Comparison of ENCODE assay signal across 15 cellular contexts in genomic region chr5:157944938-157945337, GRCh38.
DNase-seq lines count a peak whose midpoint lies in the region; ATAC-seq, FAIRE-seq and TF ChIP-seq lines count a peak whose summit lies in the region.
"Had no signal": no experiment of that assay in that cellular context is flagged by ENCODE, and none has a peak within 500 bp of the region (broad histone marks: within the 10 kb centered on the region; RNA-seq: fewer than 3 reads in every experiment).

No MANE protein-coding gene starts in this region.

- CTCF ChIA-PET in CD8-positive, alpha-beta T cell (lab: Charles Lee), result interaction anchor here (1.0 kb wide), 1 partner anchor 128 kb away, joined by 5 read pairs; no protein-coding TSS in a partner anchor
- CTCF ChIA-PET in HEK293 (lab: Yijun Ruan, JAX), result no interaction called here
- CTCF ChIA-PET in K562 (lab: Yijun Ruan, JAX; ENCODE audit: low intra/inter-chr PET ratio), result no interaction called here

- H3K79me2 ChIP-seq in K562 (ENCODE audit: control insufficient read depth, insufficient read depth, low read length), result no peaks in the 10 kb centered on the region
- H3K79me2 ChIP-seq in neural progenitor cell (ENCODE audit: low read depth), result no peaks in the 10 kb centered on the region

- no peak overlapping the region for H3K27ac ChIP-seq in CD8-positive, alpha-beta T cell (ENCODE audit: low read depth, low read length)
- no peak overlapping the region for H3K27ac ChIP-seq in HEK293 (ENCODE audit: extremely low read depth, low read depth, low read length)
- H3K27ac ChIP-seq in K562 (ENCODE audit: extremely low read depth, low read depth, low read length), result no peak overlapping the region
- H3K27ac ChIP-seq in neural progenitor cell, result no peak overlapping the region
- H3K27ac ChIP-seq in left lung, result no peak overlapping the region
- H3K27ac ChIP-seq: A549, BLaER1 had no signal

- no peak for TF ChIP-seq CTCF in CD8-positive, alpha-beta T cell (IDR thresholded peaks at IDR 0.05)
- TF ChIP-seq CTCF in HEK293 (tag by site-specific recombination; IDR thresholded peaks at IDR 0.05) (no peak), K562 (IDR thresholded peaks at IDR 0.05 in 2 of 3, conservative IDR thresholded peaks at IDR 0.05 in 1 of 3; ENCODE audit: insufficient read depth in 2 of 3, low read depth in 1 of 3, low read length in 3 of 3) (no peak), neural progenitor cell (IDR thresholded peaks at IDR 0.05) (no peak), left lung (IDR thresholded peaks at IDR 0.05) (no peak)

- intact Hi-C loops in CD8-positive, alpha-beta T cell (cut with DNase I, micrococcal nuclease), result no loop called here
- intact Hi-C loops in K562 (cut with micrococcal nuclease) (no loop called here), left lung (cut with DNase I) (no loop called here)

- H3F3A ChIP-seq in neural progenitor cell (ENCODE audit: low read depth), result no peaks in the 10 kb centered on the region

- no peak overlapping the region for H3K9ac ChIP-seq in K562 (ENCODE audit: insufficient read depth in 1 of 2, low read depth in 2 of 2, low read length in 2 of 2)
- no peak overlapping the region for H3K9ac ChIP-seq in neural progenitor cell
- H3K9ac ChIP-seq: BLaER1 had no signal

- POLR2A ChIA-PET in CD8-positive, alpha-beta T cell (lab: Charles Lee), result no interaction called here
- POLR2A ChIA-PET in HEK293 (lab: Yijun Ruan, JAX), result no interaction called here
- POLR2A ChIA-PET in K562 (lab: Yijun Ruan, JAX), result interaction anchor here (0.9 kb wide), 1 partner anchor 13 kb away, joined by 3 read pairs; no protein-coding TSS in a partner anchor

- DNase-seq in CD8-positive, alpha-beta T cell, result no peak
- DNase-seq in K562 (ENCODE audit: extremely low read depth in 1 of 4, low spot score in 3 of 4), result no peak
- no peak for DNase-seq in neural progenitor cell (ENCODE audit: low spot score)
- DNase-seq in left lung, result no peak
- no peak for DNase-seq in DMS79 (lab: John Stamatoyannopoulos, UW)
- no peak for DNase-seq in stimulated activated naive CD4-positive, alpha-beta T cell treated with Interleukin-2 at 50 U/mL for 16 hours (lab: John Stamatoyannopoulos, UW)
- DNase-seq: EL, GOT3, HCEC 1CT had no signal

- H3K4me3 ChIP-seq in CD8-positive, alpha-beta T cell (ENCODE audit: low read depth, low read length), result no peak overlapping the region
- H3K4me3 ChIP-seq in HEK293 (ENCODE audit: low read depth, low read length), result no peak overlapping the region
- no peak overlapping the region for H3K4me3 ChIP-seq in K562
- H3K4me3 ChIP-seq in neural progenitor cell, result no peak overlapping the region
- no peak overlapping the region for H3K4me3 ChIP-seq in left lung
- H3K4me3 ChIP-seq: A549, BLaER1 had no signal

- H2AFZ ChIP-seq in K562 (ENCODE audit: low read depth, low read length) (no peak overlapping the region), neural progenitor cell (replicated peaks) (no peak overlapping the region)

- H3K4me2 ChIP-seq in K562 (ENCODE audit: insufficient read depth, low read length) (no peak overlapping the region), neural progenitor cell (no peak overlapping the region)
- H3K4me2 ChIP-seq: A549, BLaER1 had no signal

- no peaks in the 10 kb centered on the region for H3K4me1 ChIP-seq in CD8-positive, alpha-beta T cell (ENCODE audit: insufficient read depth, low read length)
- H3K4me1 ChIP-seq in HEK293 (ENCODE audit: control insufficient read depth, insufficient read depth, low read length) (no peaks in the 10 kb centered on the region; the same call in 1 of the 2 replicates), K562 (replicated peaks in 1 of 2; ENCODE audit: control insufficient read depth in 2 of 2, insufficient read depth in 2 of 2, low read length in 2 of 2) (no peaks in the 10 kb centered on the region; a peak in 3 of 5 replicates), neural progenitor cell (peaks cover 3% of the 10 kb centered on the region), left lung (peaks cover 0 to 5% of the 10 kb centered on the region in 2 donors)
- H3K4me1 ChIP-seq: BLaER1 had no signal

- no peak overlapping the region for H3K4me3 Mint-ChIP-seq in CD8-positive, alpha-beta T cell
- H3K4me3 Mint-ChIP-seq in neural progenitor cell, result no peak overlapping the region

- no peaks in the 10 kb centered on the region for H3K27me3 ChIP-seq in CD8-positive, alpha-beta T cell (ENCODE audit: insufficient read depth, low read length)
- peaks cover 0 to 5% of the 10 kb centered on the region in 2 experiments; a peak in 3 of 5 replicates for H3K27me3 ChIP-seq in K562 (ENCODE audit: control insufficient read depth in 2 of 2, insufficient read depth in 2 of 2, low read length in 2 of 2)
- no peaks in the 10 kb centered on the region for H3K27me3 ChIP-seq in neural progenitor cell
- no peaks in the 10 kb centered on the region for H3K27me3 ChIP-seq in left lung
- H3K27me3 ChIP-seq: BLaER1 had no signal

- H3K4me1 Mint-ChIP-seq in CD8-positive, alpha-beta T cell (ENCODE audit: low read depth), result peaks cover 5% of the 10 kb centered on the region
- H3K4me1 Mint-ChIP-seq in neural progenitor cell, result peaks cover 9% of the 10 kb centered on the region

- in situ Hi-C loops in K562 (cut with MboI), result no loop called here

- no peak for TF ChIP-seq RAD21 in K562 (CRISPR knock-in tag; conservative IDR thresholded peaks at IDR 0.05 in 1 of 2, IDR thresholded peaks at IDR 0.05 in 1 of 2)

- H4K20me1 ChIP-seq in K562 (replicated peaks; ENCODE audit: control insufficient read depth, insufficient read depth, low read length) (no peaks in the 10 kb centered on the region), neural progenitor cell (ENCODE audit: low read depth) (no peaks in the 10 kb centered on the region)
- H4K20me1 ChIP-seq: BLaER1 had no signal

- no peaks in the 10 kb centered on the region for H3K9me1 ChIP-seq in K562 (ENCODE audit: control insufficient read depth, insufficient read depth, low read length)

- no peaks in the 10 kb centered on the region for H3K36me3 ChIP-seq in CD8-positive, alpha-beta T cell (ENCODE audit: insufficient read depth, low read length)
- no peaks in the 10 kb centered on the region for H3K36me3 ChIP-seq in HEK293 (ENCODE audit: control insufficient read depth in 2 of 2, insufficient read depth in 1 of 2, low read length in 2 of 2)
- H3K36me3 ChIP-seq in K562 (ENCODE audit: control insufficient read depth, insufficient read depth, low read length), result no peaks in the 10 kb centered on the region
- H3K36me3 ChIP-seq in neural progenitor cell, result no peaks in the 10 kb centered on the region
- no peaks in the 10 kb centered on the region for H3K36me3 ChIP-seq in left lung
- H3K36me3 ChIP-seq: BLaER1 had no signal

- no peaks in the 10 kb centered on the region for H3K36me3 Mint-ChIP-seq in CD8-positive, alpha-beta T cell
- H3K36me3 Mint-ChIP-seq in neural progenitor cell, result no peaks in the 10 kb centered on the region

- no peak for TF ChIP-seq EP300 in K562 (IDR thresholded peaks at IDR 0.05; ENCODE audit: low read length)

- no peak for ATAC-seq in CD8-positive, alpha-beta T cell
- ATAC-seq in K562, result no peak
- ATAC-seq in left lung, result no peak
- ATAC-seq: A549 had no signal

- WGBS in K562 (ENCODE audit: insufficient coverage, low coverage, missing lambda C conversion rate), result 52% methylated on average over 6 of the region's 6 CpGs

- no peaks in the 10 kb centered on the region for H3K9me3 ChIP-seq in CD8-positive, alpha-beta T cell (ENCODE audit: low read length)
- H3K9me3 ChIP-seq in HEK293 (ENCODE audit: control insufficient read depth, insufficient read depth, low read depth, low read length), result no peaks in the 10 kb centered on the region
- H3K9me3 ChIP-seq in K562 (replicated peaks; ENCODE audit: control insufficient read depth, insufficient read depth, low read depth, low read length), result no peaks in the 10 kb centered on the region
- H3K9me3 ChIP-seq in neural progenitor cell (ENCODE audit: low read depth), result no peaks in the 10 kb centered on the region
- H3K9me3 ChIP-seq in left lung, result no peaks in the 10 kb centered on the region
- H3K9me3 ChIP-seq: A549, BLaER1 had no signal

- H3K27ac Mint-ChIP-seq in CD8-positive, alpha-beta T cell, result peak overlapping the region; percentile 3
- H3K27ac Mint-ChIP-seq in neural progenitor cell, result peak overlapping the region; percentile 7

- FAIRE-seq in K562 (lab: Jason Lieb, UNC), result no peak
- FAIRE-seq: A549, G401.6, GM12891, HTR-8/SVneo had no signal

- no peaks in the 10 kb centered on the region for H3K9me3 Mint-ChIP-seq in CD8-positive, alpha-beta T cell
- no peaks in the 10 kb centered on the region for H3K9me3 Mint-ChIP-seq in neural progenitor cell

- BruUV-seq in K562 (replicated peaks; lab: Mats Ljungman, UMichigan), result no TSS peak

- TF ChIP-seq POLR2A in K562 (conservative IDR thresholded peaks at IDR 0.05), result no peak

- peaks cover 7% of the 10 kb centered on the region for H3K27me3 Mint-ChIP-seq in CD8-positive, alpha-beta T cell (ENCODE audit: low read depth)
- no peaks in the 10 kb centered on the region for H3K27me3 Mint-ChIP-seq in neural progenitor cell (ENCODE audit: insufficient read depth, low read depth)

TF ChIP-seq in HEK293, 187 proteins besides CTCF, POLR2A, EP300 and RAD21 (continues in another document):
- TF ChIP-seq ZNF645 (tag by site-specific recombination; IDR thresholded peaks at IDR 0.05) (no peak), PRDM1 (tag by site-specific recombination; IDR thresholded peaks at IDR 0.05) (peak; percentile 60), ZNF366 (tag by site-specific recombination; conservative IDR thresholded peaks at IDR 0.05) (peak; percentile 77), ZNF747 (tag by site-specific recombination; IDR thresholded peaks at IDR 0.05) (no peak)

TF ChIP-seq in K562, 482 proteins besides CTCF, POLR2A, EP300 and RAD21 (continues in another document):
- no peak for TF ChIP-seq PTTG1 (tag; IDR thresholded peaks at IDR 0.05; ENCODE audit: low read depth)
- TF ChIP-seq ATF1 (CRISPR knock-in tag; IDR thresholded peaks at IDR 0.05), result no peak
- TF ChIP-seq ATF1 (tag; IDR thresholded peaks at IDR 0.05), result no peak
- peak; percentile 86 for TF ChIP-seq ZNF512 (tag; IDR thresholded peaks at IDR 0.05)
- TF ChIP-seq ZNF224 (CRISPR knock-in tag; IDR thresholded peaks at IDR 0.05), result no peak
- TF ChIP-seq MTA1 (IDR thresholded peaks at IDR 0.05; ENCODE audit: borderline replicate concordance), result no peak
- no peak for TF ChIP-seq CREM (IDR thresholded peaks at IDR 0.05; ENCODE audit: low read depth)
- no peak for TF ChIP-seq MEF2D (tag; conservative IDR thresholded peaks at IDR 0.05; ENCODE audit: low read depth)
- TF ChIP-seq FOXJ3 (CRISPR knock-in tag; IDR thresholded peaks at IDR 0.05), result no peak
